ENCODE assay signal across 8 cellular contexts in genomic region chr5:102865510-102866314, GRCh38.
DNase-seq lines count a peak whose midpoint lies in the region; ATAC-seq and TF ChIP-seq lines count a peak whose summit lies in the region.

No MANE protein-coding gene starts in this region.

- peak; percentile 43 for TF ChIP-seq POLR2A in erythroblast (IDR thresholded peaks at IDR 0.05; ENCODE audit: low read length)

- ATAC-seq in HG02763 (IDR thresholded peaks at IDR 0.05; ENCODE audit: unreplicated experiment): peak; percentile 77

- DNase-seq in NCI-H2196 (lab: John Stamatoyannopoulos, UW; ENCODE audit: unreplicated experiment): peak; percentile 30
- DNase-seq in NCI-H2196 treated with DMSO at 0.1 percent for 48 hours (lab: John Stamatoyannopoulos, UW; ENCODE audit: unreplicated experiment): no peak
- peak; percentile 70 for DNase-seq in NCI-H2227 treated with DMSO at 0.1 percent for 48 hours (lab: John Stamatoyannopoulos, UW)
- peak; percentile 77 for DNase-seq in activated CD8-positive, alpha-beta memory T cell treated with anti-CD3 and anti-CD28 coated beads, Interleukin-2, amount 50 U/mL, for 48 hours
- DNase-seq in erythroblast (lab: John Stamatoyannopoulos, UW): peak; percentile 68 to 71
- peak; percentile 14 for DNase-seq in middle frontal gyrus (ENCODE audit: extremely low spot score, low spot score)
- DNase-seq in stimulated activated CD8-positive, alpha-beta memory T cell treated with anti-CD3 and anti-CD28 coated beads, Interleukin-4, amount 100 ng/mL, for 48 hours: peak; percentile 67
